ENCODE assay signal across 3 cellular contexts in the genomic region with DNA sequence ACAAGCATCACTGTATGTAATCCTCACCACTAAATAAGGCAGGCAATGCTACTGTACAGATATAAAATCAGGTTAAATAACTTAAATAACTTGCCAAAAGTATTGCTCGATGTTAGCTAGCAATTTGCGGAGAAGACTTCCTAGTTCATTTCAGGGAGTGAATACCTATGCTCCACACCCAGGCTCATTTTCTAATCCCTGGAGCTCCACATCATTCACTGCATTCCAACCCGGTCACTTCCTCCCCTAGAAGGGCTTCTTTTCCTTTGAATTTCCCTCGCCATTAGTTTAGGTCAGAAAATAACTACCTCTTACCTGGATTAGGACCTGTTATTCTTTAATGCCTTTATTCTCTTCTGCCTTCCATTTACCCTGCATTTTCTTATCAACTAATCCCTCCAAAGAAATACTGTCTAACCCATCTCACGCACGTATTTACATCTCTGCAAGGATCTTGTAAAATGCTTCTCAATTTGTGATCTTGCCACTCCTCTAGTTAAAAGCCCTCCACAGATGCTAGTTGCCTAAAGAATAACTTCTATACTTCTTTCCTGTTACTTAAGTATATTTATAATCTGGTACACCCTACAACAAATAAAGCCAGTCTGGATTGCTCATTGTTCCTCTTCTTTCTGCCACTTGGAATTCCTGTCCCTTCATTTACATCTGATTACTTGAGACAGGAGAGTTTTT.
A peak's percentile ranks its signal among the peaks of the same experiment; 100 is the strongest.
TF ChIP-seq lines count a peak whose summit lies in the region.

No MANE protein-coding gene starts in this region.

TF ChIP-seq in GM23338, 12 proteins besides CTCF, POLR2A, EP300 and RAD21 (continues in another document):
- TF ChIP-seq, protein P1, sequence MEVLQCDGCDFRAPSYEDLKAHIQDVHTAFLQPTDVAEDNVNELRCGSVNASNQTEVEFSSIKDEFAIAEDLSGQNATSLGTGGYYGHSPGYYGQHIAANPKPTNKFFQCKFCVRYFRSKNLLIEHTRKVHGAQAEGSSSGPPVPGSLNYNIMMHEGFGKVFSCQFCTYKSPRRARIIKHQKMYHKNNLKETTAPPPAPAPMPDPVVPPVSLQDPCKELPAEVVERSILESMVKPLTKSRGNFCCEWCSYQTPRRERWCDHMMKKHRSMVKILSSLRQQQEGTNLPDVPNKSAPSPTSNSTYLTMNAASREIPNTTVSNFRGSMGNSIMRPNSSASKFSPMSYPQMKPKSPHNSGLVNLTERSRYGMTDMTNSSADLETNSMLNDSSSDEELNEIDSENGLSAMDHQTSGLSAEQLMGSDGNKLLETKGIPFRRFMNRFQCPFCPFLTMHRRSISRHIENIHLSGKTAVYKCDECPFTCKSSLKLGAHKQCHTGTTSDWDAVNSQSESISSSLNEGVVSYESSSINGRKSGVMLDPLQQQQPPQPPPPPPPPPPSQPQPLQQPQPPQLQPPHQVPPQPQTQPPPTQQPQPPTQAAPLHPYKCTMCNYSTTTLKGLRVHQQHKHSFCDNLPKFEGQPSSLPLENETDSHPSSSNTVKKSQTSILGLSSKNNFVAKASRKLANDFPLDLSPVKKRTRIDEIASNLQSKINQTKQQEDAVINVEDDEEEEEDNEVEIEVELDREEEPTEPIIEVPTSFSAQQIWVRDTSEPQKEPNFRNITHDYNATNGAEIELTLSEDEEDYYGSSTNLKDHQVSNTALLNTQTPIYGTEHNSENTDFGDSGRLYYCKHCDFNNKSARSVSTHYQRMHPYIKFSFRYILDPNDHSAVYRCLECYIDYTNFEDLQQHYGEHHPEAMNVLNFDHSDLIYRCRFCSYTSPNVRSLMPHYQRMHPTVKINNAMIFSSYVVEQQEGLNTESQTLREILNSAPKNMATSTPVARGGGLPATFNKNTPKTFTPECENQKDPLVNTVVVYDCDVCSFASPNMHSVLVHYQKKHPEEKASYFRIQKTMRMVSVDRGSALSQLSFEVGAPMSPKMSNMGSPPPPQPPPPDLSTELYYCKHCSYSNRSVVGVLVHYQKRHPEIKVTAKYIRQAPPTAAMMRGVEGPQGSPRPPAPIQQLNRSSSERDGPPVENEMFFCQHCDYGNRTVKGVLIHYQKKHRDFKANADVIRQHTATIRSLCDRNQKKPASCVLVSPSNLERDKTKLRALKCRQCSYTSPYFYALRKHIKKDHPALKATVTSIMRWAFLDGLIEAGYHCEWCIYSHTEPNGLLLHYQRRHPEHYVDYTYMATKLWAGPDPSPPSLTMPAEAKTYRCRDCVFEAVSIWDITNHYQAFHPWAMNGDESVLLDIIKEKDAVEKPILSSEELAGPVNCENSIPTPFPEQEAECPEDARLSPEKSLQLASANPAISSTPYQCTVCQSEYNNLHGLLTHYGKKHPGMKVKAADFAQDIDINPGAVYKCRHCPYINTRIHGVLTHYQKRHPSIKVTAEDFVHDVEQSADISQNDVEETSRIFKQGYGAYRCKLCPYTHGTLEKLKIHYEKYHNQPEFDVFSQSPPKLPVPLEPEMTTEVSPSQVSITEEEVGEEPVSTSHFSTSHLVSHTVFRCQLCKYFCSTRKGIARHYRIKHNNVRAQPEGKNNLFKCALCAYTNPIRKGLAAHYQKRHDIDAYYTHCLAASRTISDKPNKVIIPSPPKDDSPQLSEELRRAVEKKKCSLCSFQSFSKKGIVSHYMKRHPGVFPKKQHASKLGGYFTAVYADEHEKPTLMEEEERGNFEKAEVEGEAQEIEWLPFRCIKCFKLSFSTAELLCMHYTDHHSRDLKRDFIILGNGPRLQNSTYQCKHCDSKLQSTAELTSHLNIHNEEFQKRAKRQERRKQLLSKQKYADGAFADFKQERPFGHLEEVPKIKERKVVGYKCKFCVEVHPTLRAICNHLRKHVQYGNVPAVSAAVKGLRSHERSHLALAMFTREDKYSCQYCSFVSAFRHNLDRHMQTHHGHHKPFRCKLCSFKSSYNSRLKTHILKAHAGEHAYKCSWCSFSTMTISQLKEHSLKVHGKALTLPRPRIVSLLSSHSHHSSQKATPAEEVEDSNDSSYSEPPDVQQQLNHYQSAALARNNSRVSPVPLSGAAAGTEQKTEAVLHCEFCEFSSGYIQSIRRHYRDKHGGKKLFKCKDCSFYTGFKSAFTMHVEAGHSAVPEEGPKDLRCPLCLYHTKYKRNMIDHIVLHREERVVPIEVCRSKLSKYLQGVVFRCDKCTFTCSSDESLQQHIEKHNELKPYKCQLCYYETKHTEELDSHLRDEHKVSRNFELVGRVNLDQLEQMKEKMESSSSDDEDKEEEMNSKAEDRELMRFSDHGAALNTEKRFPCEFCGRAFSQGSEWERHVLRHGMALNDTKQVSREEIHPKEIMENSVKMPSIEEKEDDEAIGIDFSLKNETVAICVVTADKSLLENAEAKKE (CRISPR knock-in tag; IDR thresholded peaks at IDR 0.05), result no peak
- TF ChIP-seq EZH2 (IDR thresholded peaks at IDR 0.05; ENCODE audit: low read depth, unreplicated experiment) (no peak), EZH2phosphoT487 (IDR thresholded peaks at IDR 0.05; ENCODE audit: unreplicated experiment) (no peak), ZNF331 (CRISPR knock-in tag; IDR thresholded peaks at IDR 0.05; ENCODE audit: low read depth) (no peak), JUNB (IDR thresholded peaks at IDR 0.05; ENCODE audit: unreplicated experiment) (no peak), CREB1 (CRISPR knock-in tag; IDR thresholded peaks at IDR 0.05; ENCODE audit: low read depth) (no peak), NANOG (IDR thresholded peaks at IDR 0.05; ENCODE audit: borderline replicate concordance) (no peak)

TF ChIP-seq in H1, 55 proteins besides CTCF, POLR2A, EP300 and RAD21:
- TF ChIP-seq FOSL1 (IDR thresholded peaks at IDR 0.05; ENCODE audit: insufficient read depth, low read depth, low read length) (no peak), TEAD4 (IDR thresholded peaks at IDR 0.05; ENCODE audit: low read depth, low read length) (0 out of 2 replicates have a peak, but pooled peaks have one; percentile 34)

TF ChIP-seq in SK-N-SH treated with all-trans-retinoic acid at 6 μM for 48 hours, 23 proteins besides CTCF, POLR2A, EP300 and RAD21:
- TF ChIP-seq PATZ1 (CRISPR knock-in tag; IDR thresholded peaks at IDR 0.05; ENCODE audit: borderline replicate concordance) (no peak), TCF4 (CRISPR knock-in tag; IDR thresholded peaks at IDR 0.05; ENCODE audit: borderline replicate concordance) (no peak), ZC3H10 (CRISPR knock-in tag; IDR thresholded peaks at IDR 0.05) (no peak), OSR1 (CRISPR knock-in tag; IDR thresholded peaks at IDR 0.05) (no peak), CSRNP3 (CRISPR knock-in tag; IDR thresholded peaks at IDR 0.05) (no peak), ESRRG (CRISPR knock-in tag; IDR thresholded peaks at IDR 0.05) (no peak), ISL1 (CRISPR knock-in tag; IDR thresholded peaks at IDR 0.05) (no peak), ZFP30 (CRISPR knock-in tag; IDR thresholded peaks at IDR 0.05) (no peak), POU6F1 (CRISPR knock-in tag; IDR thresholded peaks at IDR 0.05; ENCODE audit: borderline replicate concordance, low read depth) (no peak), ZNF8 (CRISPR knock-in tag; IDR thresholded peaks at IDR 0.05) (no peak), PPARA (CRISPR knock-in tag; IDR thresholded peaks at IDR 0.05; ENCODE audit: borderline replicate concordance) (no peak), RARB (CRISPR knock-in tag; IDR thresholded peaks at IDR 0.05) (no peak), SNAI2 (CRISPR knock-in tag; IDR thresholded peaks at IDR 0.05) (no peak), ARNTL (CRISPR knock-in tag; IDR thresholded peaks at IDR 0.05; ENCODE audit: borderline replicate concordance, low read depth) (no peak), GLIS3 (CRISPR knock-in tag; IDR thresholded peaks at IDR 0.05) (no peak), CREB5 (CRISPR knock-in tag; IDR thresholded peaks at IDR 0.05; ENCODE audit: low read depth) (no peak), BACH2 (CRISPR knock-in tag; IDR thresholded peaks at IDR 0.05; ENCODE audit: borderline replicate concordance) (no peak), CSDC2 (CRISPR knock-in tag; IDR thresholded peaks at IDR 0.05) (no peak)
